Comparison of ENCODE assay signal across 33 cellular contexts in genomic region chr5:18789216-18789615, GRCh38.
"Had no signal": no experiment of that assay in that cellular context is flagged by ENCODE, and none has a peak within 500 bp of the region (broad histone marks: within the 10 kb centered on the region; RNA-seq: fewer than 3 reads in every experiment).

No MANE protein-coding gene starts in this region.

- H3K36me3 Mint-ChIP-seq: activated naive CD8-positive, alpha-beta T cell; T-cell had no signal

- H3K36me3 ChIP-seq: adrenal gland, colonic mucosa, WERI-Rb-1 had no signal

- H3K9me3 Mint-ChIP-seq: activated B cell treated with CpG ODN at 0.5 μM for 24 hours; activated CD4-positive, alpha-beta memory T cell treated with anti-CD3 and anti-CD28 coated beads, Interleukin-2, amount 10 ng/mL, durations not matched to agents 7 days and 5 days; activated CD4-positive, alpha-beta T cell treated with anti-CD3 and anti-CD28 coated beads, Interleukin-2, amount 10 ng/mL, durations not matched to agents 24 days and 14 days; activated naive CD8-positive, alpha-beta T cell treated with anti-CD3 and anti-CD28 coated beads, Interleukin-2, amount 50 U/mL, for 24 hours; activated T-cell treated with anti-CD3 and anti-CD28 coated beads, Interleukin-2, amount 50 U/mL, for 24 hours; activated T-helper 17 cell treated with anti-CD3 and anti-CD28 coated beads, Interleukin-2, amount 50 U/mL, for 72 hours; T-cell; T-helper 1 cell treated with Interleukin-12 subunit alpha and Interleukin-12 subunit beta and Interleukin-4 antibody, amounts not matched to agents 30 μg/mL and 1 μg/mL, for 36 hours had no signal

- H3K9me3 ChIP-seq: adrenal gland, body of pancreas, colonic mucosa had no signal

- DNase-seq: activated B cell treated with CpG ODN at 0.5 μM for 24 hours; activated CD4-positive, alpha-beta memory T cell treated with anti-CD3 and anti-CD28 coated beads, Interleukin-2, amount 10 ng/mL, durations not matched to agents 7 days and 5 days; activated CD4-positive, alpha-beta T cell treated with anti-CD3 and anti-CD28 coated beads for 36 hours; activated CD4-positive, alpha-beta T cell treated with anti-CD3 and anti-CD28 coated beads, Interleukin-2, amount 10 ng/mL, durations not matched to agents 24 days and 14 days; activated CD4-positive, alpha-beta T cell treated with anti-CD3 and anti-CD28 coated beads, Interleukin-2, amount 50 U/mL, for 4 hours; activated CD4-positive, CD25-positive, alpha-beta regulatory T cell treated with anti-CD3 and anti-CD28 coated beads, Interleukin-2, amount 50 U/mL, for 72 hours; activated CD8-positive, alpha-beta memory T cell treated with anti-CD3 and anti-CD28 coated beads, Interleukin-2, amount 50 U/mL, for 48 hours; activated effector memory CD4-positive, alpha-beta T cell treated with Interleukin-2 at 50 U/mL for 16 hours; activated gamma-delta T cell treated with Interleukin-2 at 50 U/mL for 16 hours; activated naive CD4-positive, alpha-beta T cell treated with anti-CD3 and anti-CD28 coated beads, Interleukin-2, amount 50 U/mL, for 16 hours; activated naive CD4-positive, alpha-beta T cell treated with Interleukin-2 at 50 U/mL for 16 hours; activated naive CD8-positive, alpha-beta T cell treated with anti-CD3 and anti-CD28 coated beads, Interleukin-2, amount 50 U/mL, for 24 hours; activated T-cell treated with anti-CD3 and anti-CD28 coated beads for 4 hours; activated T-cell treated with anti-CD3 and anti-CD28 coated beads, Interleukin-2, amount 50 U/mL, for 24 hours; adrenal gland; amygdala; aorta; body of pancreas; caudate nucleus; cerebellar nuclear complex; colonic mucosa; effector CD8-positive, alpha-beta T cell; endodermal cell; foreskin fibroblast; head of caudate nucleus; T-cell; T1000; WERI-Rb-1 had no signal

- H3K4me1 ChIP-seq: adrenal gland, body of pancreas, colonic mucosa had no signal

- ATAC-seq: activated CD4-positive, alpha-beta T cell treated with anti-CD3 and anti-CD28 coated beads for 36 hours; activated naive CD8-positive, alpha-beta T cell treated with anti-CD3 and anti-CD28 coated beads, Interleukin-2, amount 50 U/mL, for 24 hours; activated T-helper 17 cell treated with anti-CD3 and anti-CD28 coated beads, Interleukin-2, amount 50 U/mL, for 72 hours; body of pancreas; esophagus mucosa; T-cell had no signal

- H3K27ac Mint-ChIP-seq: activated B cell treated with CpG ODN at 0.5 μM for 24 hours; activated CD4-positive, alpha-beta memory T cell treated with anti-CD3 and anti-CD28 coated beads, Interleukin-2, amount 10 ng/mL, durations not matched to agents 7 days and 5 days; activated CD4-positive, alpha-beta T cell treated with anti-CD3 and anti-CD28 coated beads for 36 hours; activated CD4-positive, alpha-beta T cell treated with anti-CD3 and anti-CD28 coated beads, Interleukin-2, amount 10 ng/mL, durations not matched to agents 24 days and 14 days; activated naive CD8-positive, alpha-beta T cell; activated naive CD8-positive, alpha-beta T cell treated with anti-CD3 and anti-CD28 coated beads, Interleukin-2, amount 50 U/mL, for 24 hours; activated T-cell treated with anti-CD3 and anti-CD28 coated beads, Interleukin-2, amount 50 U/mL, for 24 hours; activated T-helper 17 cell treated with anti-CD3 and anti-CD28 coated beads, Interleukin-2, amount 50 U/mL, for 72 hours; endodermal cell; T-cell; T-helper 1 cell treated with Interleukin-12 subunit alpha and Interleukin-12 subunit beta and Interleukin-4 antibody, amounts not matched to agents 30 μg/mL and 1 μg/mL, for 36 hours had no signal

- H3K27ac ChIP-seq: adrenal gland, body of pancreas, colonic mucosa, WERI-Rb-1 had no signal

- H3K4me3 Mint-ChIP-seq: activated B cell treated with CpG ODN at 0.5 μM for 24 hours; activated CD4-positive, alpha-beta memory T cell treated with anti-CD3 and anti-CD28 coated beads, Interleukin-2, amount 10 ng/mL, durations not matched to agents 7 days and 5 days; activated CD4-positive, alpha-beta T cell treated with anti-CD3 and anti-CD28 coated beads for 36 hours; activated CD4-positive, alpha-beta T cell treated with anti-CD3 and anti-CD28 coated beads, Interleukin-2, amount 10 ng/mL, durations not matched to agents 24 days and 14 days; activated naive CD8-positive, alpha-beta T cell; activated naive CD8-positive, alpha-beta T cell treated with anti-CD3 and anti-CD28 coated beads, Interleukin-2, amount 50 U/mL, for 24 hours; activated T-cell treated with anti-CD3 and anti-CD28 coated beads, Interleukin-2, amount 50 U/mL, for 24 hours; activated T-helper 17 cell treated with anti-CD3 and anti-CD28 coated beads, Interleukin-2, amount 50 U/mL, for 72 hours; endodermal cell; T-cell; T-helper 1 cell treated with Interleukin-12 subunit alpha and Interleukin-12 subunit beta and Interleukin-4 antibody, amounts not matched to agents 30 μg/mL and 1 μg/mL, for 36 hours had no signal

- H3K27me3 ChIP-seq: adrenal gland, body of pancreas, colonic mucosa had no signal

- H3K4me1 Mint-ChIP-seq: activated B cell treated with CpG ODN at 0.5 μM for 24 hours; activated CD4-positive, alpha-beta memory T cell treated with anti-CD3 and anti-CD28 coated beads, Interleukin-2, amount 10 ng/mL, durations not matched to agents 7 days and 5 days; activated CD4-positive, alpha-beta T cell treated with anti-CD3 and anti-CD28 coated beads for 36 hours; activated CD4-positive, alpha-beta T cell treated with anti-CD3 and anti-CD28 coated beads, Interleukin-2, amount 10 ng/mL, durations not matched to agents 24 days and 14 days; activated naive CD8-positive, alpha-beta T cell treated with anti-CD3 and anti-CD28 coated beads, Interleukin-2, amount 50 U/mL, for 24 hours; activated T-helper 17 cell treated with anti-CD3 and anti-CD28 coated beads, Interleukin-2, amount 50 U/mL, for 72 hours had no signal

- FAIRE-seq: frontal cortex had no signal

- H3K4me3 ChIP-seq: adrenal gland, body of pancreas, colonic mucosa had no signal
